In genomic region chr19:55624109-55625003, GRCh38 we compare ENCODE assay signal across 1 cellular context.
TF ChIP-seq lines count a peak whose summit lies in the region.

Gene ZNF784 (minus strand): TSS chr19:55624566. CDS start chr19:55624561, 5 bp downstream.

TF ChIP-seq in HEK293, 187 proteins besides CTCF, POLR2A, EP300 and RAD21 (continued from another document and continues in another):
- TF ChIP-seq ZNF639 (tag by site-specific recombination; IDR thresholded peaks at IDR 0.05), result no peak
- no peak for TF ChIP-seq ZNF239 (tag by site-specific recombination; IDR thresholded peaks at IDR 0.05)
- TF ChIP-seq FEZF1 (tag by site-specific recombination; IDR thresholded peaks at IDR 0.05), result no peak
- no peak for TF ChIP-seq ZSCAN4 (tag by site-specific recombination; IDR thresholded peaks at IDR 0.05)
- TF ChIP-seq TSHZ1 (tag by site-specific recombination; IDR thresholded peaks at IDR 0.05; ENCODE audit: borderline replicate concordance), result no peak
- no peak for TF ChIP-seq KLF7 (tag by site-specific recombination; IDR thresholded peaks at IDR 0.05; ENCODE audit: borderline replicate concordance)
- TF ChIP-seq ZXDB (tag by site-specific recombination; IDR thresholded peaks at IDR 0.05), result peak; percentile 37; the same call in 1 of the 2 replicates
- TF ChIP-seq HOXD13 (CRISPR knock-in tag; IDR thresholded peaks at IDR 0.05; ENCODE audit: borderline replicate concordance), result no peak
- no peak for TF ChIP-seq ZNF48 (tag by site-specific recombination; IDR thresholded peaks at IDR 0.05)
- TF ChIP-seq ZNF114 (tag by site-specific recombination; IDR thresholded peaks at IDR 0.05), result no peak
- no peak for TF ChIP-seq ZNF654 (tag by site-specific recombination; IDR thresholded peaks at IDR 0.05; ENCODE audit: low read depth)
- no peak for TF ChIP-seq ZBTB10 (tag by site-specific recombination; IDR thresholded peaks at IDR 0.05)
- no peak for TF ChIP-seq HIC1 (tag by site-specific recombination; IDR thresholded peaks at IDR 0.05)
- no peak for TF ChIP-seq ZNF2 (tag by site-specific recombination; IDR thresholded peaks at IDR 0.05)
- TF ChIP-seq ZNF280D (tag by site-specific recombination; IDR thresholded peaks at IDR 0.05), result no peak
- peak; percentile 57; the same call in 1 of the 2 replicates for TF ChIP-seq ZEB2 (tag by site-specific recombination; IDR thresholded peaks at IDR 0.05)
- no peak for TF ChIP-seq ZNF112 (tag by site-specific recombination; IDR thresholded peaks at IDR 0.05)
- TF ChIP-seq ZNF280C (tag by site-specific recombination; IDR thresholded peaks at IDR 0.05), result no peak
- TF ChIP-seq ZSCAN23 (tag by site-specific recombination; IDR thresholded peaks at IDR 0.05), result no peak
- TF ChIP-seq ZIC2 (tag by site-specific recombination; IDR thresholded peaks at IDR 0.05), result no peak
- TF ChIP-seq ZNF174 (tag by site-specific recombination; IDR thresholded peaks at IDR 0.05), result no peak
- TF ChIP-seq ZBTB1 (tag by site-specific recombination; IDR thresholded peaks at IDR 0.05), result no peak
- no peak for TF ChIP-seq ZNF146 (tag by site-specific recombination; IDR thresholded peaks at IDR 0.05)
- TF ChIP-seq ZNF121 (tag by site-specific recombination; IDR thresholded peaks at IDR 0.05), result no peak
- TF ChIP-seq REST (tag by site-specific recombination; IDR thresholded peaks at IDR 0.05), result no peak
- no peak for TF ChIP-seq ZNF148 (tag by site-specific recombination; IDR thresholded peaks at IDR 0.05; ENCODE audit: borderline replicate concordance)
- no peak for TF ChIP-seq ZNF645 (tag by site-specific recombination; IDR thresholded peaks at IDR 0.05)
- no peak for TF ChIP-seq ZSCAN30 (tag by site-specific recombination; IDR thresholded peaks at IDR 0.05)
- TF ChIP-seq ZNF169 (tag by site-specific recombination; IDR thresholded peaks at IDR 0.05), result no peak
